ENCODE assay signal across 1 cellular context in genomic region chr19:40461669-40462221, GRCh38.
TF ChIP-seq lines count a peak whose summit lies in the region.

No MANE protein-coding gene starts in this region.

TF ChIP-seq in liver, 16 proteins besides CTCF, POLR2A, EP300 and RAD21 (continued from another document):
- no peak for TF ChIP-seq JUND (IDR thresholded peaks at IDR 0.05)
- TF ChIP-seq TAF1 (conservative IDR thresholded peaks at IDR 0.05) = no peak
- TF ChIP-seq GABPA (IDR thresholded peaks at IDR 0.05 in 1 of 2, conservative IDR thresholded peaks at IDR 0.05 in 1 of 2) = peak in 1 of 2 donors; percentile 33
